ENCODE assay signal across 17 cellular contexts in the genomic region with DNA sequence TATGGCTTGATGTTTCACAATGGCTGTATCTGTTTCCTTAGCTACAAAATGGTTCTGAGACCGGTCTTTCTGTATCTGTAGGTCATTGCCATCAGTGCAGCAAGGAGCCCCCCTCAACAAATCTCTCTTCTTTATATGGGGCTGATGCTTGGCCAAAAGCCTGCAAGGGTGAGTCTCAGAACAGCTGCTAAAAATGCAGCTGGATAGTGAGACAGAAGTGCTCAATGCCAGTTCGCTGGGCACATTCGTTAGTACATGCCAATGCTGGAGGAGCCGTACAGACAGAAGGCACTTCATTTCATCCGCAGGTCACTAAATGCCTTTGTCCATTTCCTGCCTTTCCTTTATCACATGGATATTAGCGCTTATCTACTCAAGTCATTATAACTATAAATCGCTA.
DNase-seq lines count a peak whose midpoint lies in the region; ATAC-seq and TF ChIP-seq lines count a peak whose summit lies in the region.
"Had no signal": no experiment of that assay in that cellular context is flagged by ENCODE, and none has a peak within 500 bp of the region (broad histone marks: within the 10 kb centered on the region; RNA-seq: fewer than 3 reads in every experiment).

No MANE protein-coding gene starts in this region.

- peaks cover 7% of the 10 kb centered on the region for H3K36me3 Mint-ChIP-seq in MCF 10A (ENCODE audit: insufficient read depth, unreplicated experiment)
- H3K36me3 Mint-ChIP-seq in T-helper 17 cell (ENCODE audit: low read depth), result peaks cover 2% of the 10 kb centered on the region
- peaks cover 15% of the 10 kb centered on the region for H3K36me3 Mint-ChIP-seq in effector memory CD8-positive, alpha-beta T cell (ENCODE audit: insufficient read depth)
- H3K36me3 Mint-ChIP-seq in type B pancreatic cell, result no peaks in the 10 kb centered on the region

- TF ChIP-seq CTCF in MCF 10A (IDR thresholded peaks at IDR 0.05; ENCODE audit: unreplicated experiment) (no peak), mammary epithelial cell (conservative IDR thresholded peaks at IDR 0.05 in 1 of 2, IDR thresholded peaks at IDR 0.05 in 1 of 2; ENCODE audit: extremely low read depth in 1 of 2, insufficient read depth in 1 of 2, low read depth in 1 of 2, low read length in 2 of 2) (no peak), type B pancreatic cell (conservative IDR thresholded peaks at IDR 0.05) (no peak)

- no peak overlapping the region for H3K27ac ChIP-seq in mammary epithelial cell (ENCODE audit: insufficient read depth, low read depth, low read length)
- H3K27ac ChIP-seq: dorsolateral prefrontal cortex, testis, vagina, VCaP had no signal

- H3K27ac Mint-ChIP-seq in MCF 10A (ENCODE audit: low read depth, unreplicated experiment) (peak overlapping the region; percentile 16), T-helper 17 cell (peak overlapping the region; percentile 6), type B pancreatic cell (no peak overlapping the region)
- H3K27ac Mint-ChIP-seq in effector memory CD8-positive, alpha-beta T cell, result peak overlapping the region; percentile 73 to 78

- WGBS in mammary epithelial cell (ENCODE audit: low coverage, missing lambda C conversion rate), result 99% methylated on average over 7 of the region's 7 CpGs

- DNase-seq in MCF 10A (ENCODE audit: unreplicated experiment) (no peak), mammary epithelial cell (no peak), T-helper 17 cell (no peak), type B pancreatic cell (ENCODE audit: extremely low spot score, unreplicated experiment) (no peak)
- DNase-seq in effector memory CD8-positive, alpha-beta T cell, result no peak
- no peak for DNase-seq in central memory CD4-positive, alpha-beta T cell
- DNase-seq in stimulated activated CD4-positive, alpha-beta T cell treated with anti-CD3 and anti-CD28 coated beads, Interleukin-12 subunit alpha, Interleukin-12 subunit beta, amount 100 ng/mL, for 4 hours, result no peak
- DNase-seq: activated CD4-positive, alpha-beta T cell treated with anti-CD3 and anti-CD28 coated beads, Interleukin-2, amount 50 U/mL, for 4 hours; activated effector memory CD4-positive, alpha-beta T cell treated with anti-CD3 and anti-CD28 coated beads, Interleukin-2, amount 50 U/mL, for 16 hours; dorsolateral prefrontal cortex; head of caudate nucleus; NCI-H1436 treated with DMSO at 0.1 percent for 48 hours; NCI-H510A treated with DMSO at 0.1 percent for 48 hours; testis had no signal

- H3K9ac ChIP-seq in mammary epithelial cell (ENCODE audit: insufficient read depth, low read length), result no peak overlapping the region

- no peak overlapping the region for H3K4me3 ChIP-seq in mammary epithelial cell (replicated peaks in 1 of 3; ENCODE audit: insufficient read depth in 1 of 3, low read depth in 2 of 3, low read length in 3 of 3)
- H3K4me3 ChIP-seq: dorsolateral prefrontal cortex, testis, vagina had no signal

- POLR2A ChIA-PET in MCF 10A (lab: Yijun Ruan, JAX), result interaction anchor here (1.3 kb wide), 1 partner anchor 11 kb away, joined by 4 read pairs; no protein-coding TSS in a partner anchor

- dilution Hi-C loops in mammary epithelial cell (cut with HindIII; ENCODE audit: low sequenced_read_pairs), result no loop called here

- no peak overlapping the region for H3K4me2 ChIP-seq in mammary epithelial cell (ENCODE audit: insufficient read depth, low read depth, low read length)

- no peaks in the 10 kb centered on the region for H4K20me1 ChIP-seq in mammary epithelial cell (ENCODE audit: insufficient read depth, low read length)

- no peaks in the 10 kb centered on the region for H3K79me2 ChIP-seq in mammary epithelial cell (ENCODE audit: insufficient read depth, low read length)

- H3K4me1 Mint-ChIP-seq in MCF 10A (ENCODE audit: insufficient read depth, unreplicated experiment), result peaks cover 16% of the 10 kb centered on the region
- H3K4me1 Mint-ChIP-seq in T-helper 17 cell, result peaks cover 59% of the 10 kb centered on the region
- peaks cover 63 to 68% of the 10 kb centered on the region in 2 donors for H3K4me1 Mint-ChIP-seq in effector memory CD8-positive, alpha-beta T cell (ENCODE audit: low read depth in 2 of 2)
- H3K4me1 Mint-ChIP-seq in type B pancreatic cell (ENCODE audit: unreplicated experiment), result peaks cover 15% of the 10 kb centered on the region

- ATAC-seq in T-helper 17 cell, result no peak
- no peak for ATAC-seq in effector memory CD8-positive, alpha-beta T cell (replicated peaks)
- ATAC-seq: sciatic nerve had no signal

- H3K9me3 Mint-ChIP-seq in MCF 10A (ENCODE audit: unreplicated experiment) (no peaks in the 10 kb centered on the region), type B pancreatic cell (no peaks in the 10 kb centered on the region)
- H3K9me3 Mint-ChIP-seq in effector memory CD8-positive, alpha-beta T cell, result no peaks in the 10 kb centered on the region

- H3K4me1 ChIP-seq in mammary epithelial cell (ENCODE audit: insufficient read depth, low read length), result peaks cover 24% of the 10 kb centered on the region
- H3K4me1 ChIP-seq: testis had no signal

- H3K27me3 ChIP-seq in mammary epithelial cell (ENCODE audit: insufficient read depth, low read length), result no peaks in the 10 kb centered on the region
- H3K27me3 ChIP-seq: testis, vagina had no signal

- no peak overlapping the region for H2AFZ ChIP-seq in mammary epithelial cell (ENCODE audit: low read depth, low read length)

- H3K4me3 Mint-ChIP-seq in MCF 10A (ENCODE audit: unreplicated experiment) (no peak overlapping the region), T-helper 17 cell (no peak overlapping the region), type B pancreatic cell (no peak overlapping the region)
- H3K4me3 Mint-ChIP-seq in effector memory CD8-positive, alpha-beta T cell, result peak overlapping the region; percentile 24 to 60

- CTCF ChIA-PET in MCF 10A (lab: Yijun Ruan, JAX) (interaction anchor here (2.1 kb wide), 1 partner anchor 858 kb away, joined by 6 read pairs; no protein-coding TSS in a partner anchor), mammary epithelial cell (lab: Charles Lee; ENCODE audit: low non-redundant PET) (no interaction called here)

- H3K9me3 ChIP-seq in mammary epithelial cell (replicated peaks; ENCODE audit: insufficient read depth, low read length), result no peaks in the 10 kb centered on the region
- H3K9me3 ChIP-seq in T-helper 17 cell (ENCODE audit: control insufficient read depth, low read length, poor library complexity, severe bottlenecking), result no peaks in the 10 kb centered on the region
- H3K9me3 ChIP-seq: testis, vagina had no signal

- H3K27me3 Mint-ChIP-seq in MCF 10A (ENCODE audit: insufficient read depth, unreplicated experiment) (no peaks in the 10 kb centered on the region), T-helper 17 cell (no peaks in the 10 kb centered on the region), type B pancreatic cell (peaks cover 36% of the 10 kb centered on the region)
- no peaks in the 10 kb centered on the region for H3K27me3 Mint-ChIP-seq in effector memory CD8-positive, alpha-beta T cell

- H3K36me3 ChIP-seq in mammary epithelial cell (ENCODE audit: insufficient read depth, low read length), result no peaks in the 10 kb centered on the region
- H3K36me3 ChIP-seq: vagina had no signal

- in situ Hi-C loops in mammary epithelial cell (cut with MboI; ENCODE audit: low sequenced_read_pairs in 2 of 2), result no loop called here

- intact Hi-C loops in MCF 10A (cut with micrococcal nuclease) (no loop called here), mammary epithelial cell (cut with micrococcal nuclease) (loop anchor here (5.0 kb wide), 2 partner anchors 66 to 89 kb away; partner anchors contain the start of gene RUNX1)

- BruUV-seq in MCF 10A (replicated peaks; lab: Mats Ljungman, UMichigan) (no TSS peak), mammary epithelial cell (replicated peaks; lab: Mats Ljungman, UMichigan) (no TSS peak)

Comparison
In these comparisons a context has a peak if more than half of its experiments do, and no peak if none do; other contexts are left out.
1. H3K4me3 Mint-ChIP-seq: peak in effector memory CD8-positive, alpha-beta T cell (2 of 2); none in MCF 10A (single experiment), T-helper 17 cell (single experiment) and type B pancreatic cell (single experiment).